8 cellular contexts compared by ENCODE assay signal in the genomic region with DNA sequence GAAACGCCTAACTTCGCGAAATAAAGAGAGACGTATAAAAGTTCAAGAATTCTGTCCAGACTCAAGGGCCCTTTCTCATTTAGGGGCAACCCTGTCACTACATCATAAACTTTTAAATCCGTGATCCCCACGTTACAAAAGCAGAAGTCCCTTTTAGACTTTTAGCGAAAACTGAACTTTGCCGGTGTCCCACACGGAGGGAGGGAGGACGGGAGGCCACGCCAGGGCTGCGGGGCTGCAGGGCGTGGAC. TPM values are rescaled to one million over a fixed set of nuclear protein-coding genes. Genes with fewer than 3 reads are reported as not detected.
DNase-seq lines count a peak whose midpoint lies in the region; ATAC-seq and TF ChIP-seq lines count a peak whose summit lies in the region.

No MANE protein-coding gene starts in this region.

- H3K9ac ChIP-seq in fibroblast of lung (ENCODE audit: insufficient read depth, low read length): peak overlapping the region; percentile 49

- TF ChIP-seq CTCF in heart left ventricle (IDR thresholded peaks at IDR 0.05) (no peak), RWPE1 (conservative IDR thresholded peaks at IDR 0.05; ENCODE audit: low read depth) (no peak), fibroblast of lung (conservative IDR thresholded peaks at IDR 0.05 in 1 of 2, IDR thresholded peaks at IDR 0.05 in 1 of 2; ENCODE audit: low read depth in 1 of 2, low read length in 2 of 2) (no peak), gastrocnemius medialis (IDR thresholded peaks at IDR 0.05 in 4 of 5, conservative IDR thresholded peaks at IDR 0.05 in 1 of 5) (no peak), GM20000 (IDR thresholded peaks at IDR 0.05; ENCODE audit: extremely low read depth, missing control alignments) (no peak)

- in situ Hi-C loops in gastrocnemius medialis (cut with MboI; ENCODE audit: low sequenced_read_pairs in 4 of 4): no loop called here

- H3K4me1 ChIP-seq in heart left ventricle (peaks cover 0 to 57% (median 14%) of the 10 kb centered on the region in 12 donors), fibroblast of lung (ENCODE audit: control insufficient read depth, extremely low read depth, insufficient read depth, low read length) (peaks cover 3% of the 10 kb centered on the region), gastrocnemius medialis (peaks cover 0 to 6% of the 10 kb centered on the region in 2 donors)

- H3K4me2 ChIP-seq in fibroblast of lung (ENCODE audit: extremely low read depth, insufficient read depth, low read length): peak overlapping the region; percentile 61

- ATAC-seq in heart left ventricle (no peak), Right ventricle myocardium inferior (no peak), gastrocnemius medialis (peak; percentile 27 to 44), HG03175 (IDR thresholded peaks at IDR 0.05; ENCODE audit: unreplicated experiment) (no peak), GM19395 (IDR thresholded peaks at IDR 0.05; ENCODE audit: unreplicated experiment) (no peak)

- no peak for DNase-seq in heart left ventricle
- no peak for DNase-seq in Right ventricle myocardium inferior (ENCODE audit: missing footprints)
- no peak for DNase-seq in RWPE1 (ENCODE audit: low spot score)
- DNase-seq in fibroblast of lung (ENCODE audit: low read depth in 2 of 2): no peak
- DNase-seq in gastrocnemius medialis: no peak
- no peak for DNase-seq in GM20000 (ENCODE audit: low spot score)

- POLR2A ChIA-PET in RWPE1 (lab: Yijun Ruan, JAX; ENCODE audit: low non-redundant PET): interaction anchor here (0.7 kb wide), 1 partner anchor 171 kb away, joined by 5 read pairs; no protein-coding TSS in a partner anchor

- no peak overlapping the region for H2AFZ ChIP-seq in fibroblast of lung (ENCODE audit: low read length)

- WGBS in heart left ventricle, 4 donors: 0 to 4% (median 1%) methylated on average over 11 to 13 of the region's 13 CpGs

- H3K27ac ChIP-seq in heart left ventricle (peak overlapping the region; percentile 20 to 92 (median 76)), RWPE1 (peak overlapping the region; percentile 83), fibroblast of lung (ENCODE audit: insufficient read depth, low read length) (peak overlapping the region; percentile 72), gastrocnemius medialis (peak overlapping the region; percentile 24 to 53 (median 39))

- CTCF ChIA-PET in RWPE1 (lab: Yijun Ruan, JAX): interaction anchor here (0.6 to 1.1 kb wide), 3 partner anchors 13 to 84 kb away, joined by 3 to 6 read pairs (median 4); no protein-coding TSS in a partner anchor

- H3K27me3 ChIP-seq in heart left ventricle: peaks cover 0 to 25% (median 0%) of the 10 kb centered on the region in 9 donors
- H3K27me3 ChIP-seq in fibroblast of lung (ENCODE audit: control insufficient read depth, insufficient read depth, low read length): no peaks in the 10 kb centered on the region
- peaks cover 4 to 32% (median 16%) of the 10 kb centered on the region in 3 donors for H3K27me3 ChIP-seq in gastrocnemius medialis

- no peak for TF ChIP-seq POLR2A in heart left ventricle (IDR thresholded peaks at IDR 0.05)
- TF ChIP-seq POLR2A in gastrocnemius medialis (IDR thresholded peaks at IDR 0.05): no peak

- peak overlapping the region; percentile 66 to 95 (median 83) for H3K4me3 ChIP-seq in heart left ventricle
- peak overlapping the region in 3 of 4 experiments; percentile 19 to 94 (median 44) for H3K4me3 ChIP-seq in fibroblast of lung (replicated peaks in 1 of 4; ENCODE audit: control extremely low read depth in 1 of 4, insufficient read depth in 1 of 4, low read depth in 3 of 4, low read length in 4 of 4)
- H3K4me3 ChIP-seq in gastrocnemius medialis: peak overlapping the region; percentile 57 to 67 (median 61)

- no peaks in the 10 kb centered on the region for H4K20me1 ChIP-seq in fibroblast of lung (ENCODE audit: control insufficient read depth, extremely low read depth, insufficient read depth, low read length)

- H3K9me3 ChIP-seq in heart left ventricle: no peaks in the 10 kb centered on the region
- no peaks in the 10 kb centered on the region for H3K9me3 ChIP-seq in fibroblast of lung (ENCODE audit: control insufficient read depth, insufficient read depth, low read depth, low read length)
- H3K9me3 ChIP-seq in gastrocnemius medialis: no peaks in the 10 kb centered on the region

- intact Hi-C loops in heart left ventricle (cut with DNase I): loop anchor here in 4 of 10 donors (5.0 to 10.0 kb wide), 4 partner anchors 33 to 319 kb away; partner anchors contain the start of gene AGGF1 (in 1 of the 4)
- intact Hi-C loops in Right ventricle myocardium inferior (cut with DNase I): loop anchor here (5.0 to 10.0 kb wide), 2 partner anchors 57 to 71 kb away; no protein-coding TSS in a partner anchor
- intact Hi-C loops in gastrocnemius medialis (cut with DNase I; ENCODE audit: low total_unique reads): loop anchor here (10.0 kb wide), 1 partner anchor 69 kb away; no protein-coding TSS in a partner anchor

- H3K79me2 ChIP-seq in fibroblast of lung (ENCODE audit: control insufficient read depth, insufficient read depth, low read length): peaks cover 42% of the 10 kb centered on the region

- H3K36me3 ChIP-seq in heart left ventricle (no peaks in the 10 kb centered on the region), fibroblast of lung (ENCODE audit: control insufficient read depth, insufficient read depth, low read length) (peaks cover 5% of the 10 kb centered on the region), gastrocnemius medialis (no peaks in the 10 kb centered on the region)

RNA-seq across cellular contexts. Expression of gene F2R, which starts 0.5 kb away (rescaled TPM):
- total RNA-seq in heart left ventricle (10 to 100 TPM in 7 of 9 donors, 1 to 10 TPM in 2; 8.6 to 28.2 (median 13.6) TPM), Right ventricle myocardium inferior (5.7 TPM), fibroblast of lung (164 and 265 TPM in 2 replicates), gastrocnemius medialis (1 to 10 TPM; 2.4 to 4.2 (median 3.8) TPM)
- polyA plus RNA-seq in heart left ventricle (10 to 100 TPM in 1 of 2 donors, 1 to 10 TPM in 1; 2.5 to 19.3 TPM), fibroblast of lung (700 and 797 TPM in 2 replicates)
- polyA plus RNA-seq in fibroblast of lung (2012): 319 and 383 TPM in 2 replicates
- 553 and 578 TPM in 2 replicates for polyA minus RNA-seq in fibroblast of lung (ENCODE audit: low replicate concordance)

Comparison
In these comparisons a context has a peak if more than half of its experiments do, and no peak if none do; other contexts are left out.
1. ATAC-seq: peak in gastrocnemius medialis (2 of 2); none in heart left ventricle (0 of 4), Right ventricle myocardium inferior (single experiment), HG03175 (single experiment) and GM19395 (single experiment).
2. Peak in every context shown above with its lines, with median percentiles within 50 percentile points of each other: H3K27ac ChIP-seq and H3K4me3 ChIP-seq.